1 cellular context compared by ENCODE assay signal in genomic region chr5:114377050-114377844, GRCh38.
TF ChIP-seq lines count a peak whose summit lies in the region.

No MANE protein-coding gene starts in this region.

TF ChIP-seq in liver, 16 proteins besides CTCF, POLR2A, EP300 and RAD21 (continued from another document):
- TF ChIP-seq REST (IDR thresholded peaks at IDR 0.05) (no peak), GABPA (IDR thresholded peaks at IDR 0.05 in 1 of 2, conservative IDR thresholded peaks at IDR 0.05 in 1 of 2) (no peak), YY1 (IDR thresholded peaks at IDR 0.05) (peak; percentile 41), FOXA2 (IDR thresholded peaks at IDR 0.05) (peak; percentile 24), SP1 (IDR thresholded peaks at IDR 0.05) (no peak), HNF4G (IDR thresholded peaks at IDR 0.05) (no peak), NR2F2 (IDR thresholded peaks at IDR 0.05) (no peak)
- TF ChIP-seq, protein P1, sequence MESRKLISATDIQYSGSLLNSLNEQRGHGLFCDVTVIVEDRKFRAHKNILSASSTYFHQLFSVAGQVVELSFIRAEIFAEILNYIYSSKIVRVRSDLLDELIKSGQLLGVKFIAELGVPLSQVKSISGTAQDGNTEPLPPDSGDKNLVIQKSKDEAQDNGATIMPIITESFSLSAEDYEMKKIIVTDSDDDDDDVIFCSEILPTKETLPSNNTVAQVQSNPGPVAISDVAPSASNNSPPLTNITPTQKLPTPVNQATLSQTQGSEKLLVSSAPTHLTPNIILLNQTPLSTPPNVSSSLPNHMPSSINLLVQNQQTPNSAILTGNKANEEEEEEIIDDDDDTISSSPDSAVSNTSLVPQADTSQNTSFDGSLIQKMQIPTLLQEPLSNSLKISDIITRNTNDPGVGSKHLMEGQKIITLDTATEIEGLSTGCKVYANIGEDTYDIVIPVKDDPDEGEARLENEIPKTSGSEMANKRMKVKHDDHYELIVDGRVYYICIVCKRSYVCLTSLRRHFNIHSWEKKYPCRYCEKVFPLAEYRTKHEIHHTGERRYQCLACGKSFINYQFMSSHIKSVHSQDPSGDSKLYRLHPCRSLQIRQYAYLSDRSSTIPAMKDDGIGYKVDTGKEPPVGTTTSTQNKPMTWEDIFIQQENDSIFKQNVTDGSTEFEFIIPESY (IDR thresholded peaks at IDR 0.05) = no peak
- TF ChIP-seq, protein P2, sequence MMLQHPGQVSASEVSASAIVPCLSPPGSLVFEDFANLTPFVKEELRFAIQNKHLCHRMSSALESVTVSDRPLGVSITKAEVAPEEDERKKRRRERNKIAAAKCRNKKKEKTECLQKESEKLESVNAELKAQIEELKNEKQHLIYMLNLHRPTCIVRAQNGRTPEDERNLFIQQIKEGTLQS (IDR thresholded peaks at IDR 0.05) = no peak
